Comparison of ENCODE assay signal across 1 cellular context in the genomic region with DNA sequence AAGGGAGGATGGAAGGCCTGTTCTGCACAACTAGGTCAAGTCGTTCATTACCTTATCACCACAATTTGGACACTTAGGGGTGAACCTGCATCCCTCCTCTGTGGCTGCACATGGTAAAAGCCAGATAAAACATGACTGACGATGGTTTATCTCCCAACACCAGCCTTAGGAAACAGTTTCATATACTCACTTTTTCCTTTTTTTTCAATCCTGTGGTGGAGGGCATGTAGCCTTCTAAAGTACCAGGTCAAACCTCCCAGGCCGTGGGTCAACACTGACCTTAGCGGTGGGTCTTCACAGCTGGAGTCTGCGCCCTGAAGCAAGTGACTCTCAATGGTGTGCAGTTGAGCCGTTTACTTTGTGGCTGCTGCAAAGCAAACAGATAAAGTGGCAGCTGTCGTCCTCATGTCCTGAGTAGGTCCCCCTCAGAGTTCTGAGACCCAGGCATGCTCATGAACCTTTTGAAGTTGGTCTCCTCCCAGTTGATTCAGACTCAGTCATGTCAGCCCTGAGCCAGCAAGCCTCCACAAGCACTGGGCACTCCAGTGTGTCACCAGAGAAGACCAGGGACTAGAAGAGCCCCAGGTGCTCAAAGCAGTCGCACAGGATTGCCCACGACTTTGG.
TF ChIP-seq lines count a peak whose summit lies in the region.

No MANE protein-coding gene starts in this region.

TF ChIP-seq in HepG2, 621 proteins besides CTCF, POLR2A, EP300 and RAD21 (continues in another document):
- TF ChIP-seq ZNF30 (CRISPR knock-in tag; IDR thresholded peaks at IDR 0.05) = no peak
- peak; percentile 57; the same call in 1 of the 2 replicates for TF ChIP-seq ZNF263 (CRISPR knock-in tag; IDR thresholded peaks at IDR 0.05)
- no peak for TF ChIP-seq RFX3 (CRISPR knock-in tag; IDR thresholded peaks at IDR 0.05)
- no peak for TF ChIP-seq HNRNPUL1 (IDR thresholded peaks at IDR 0.05; ENCODE audit: low read depth, low read length)
- TF ChIP-seq, protein P1, sequence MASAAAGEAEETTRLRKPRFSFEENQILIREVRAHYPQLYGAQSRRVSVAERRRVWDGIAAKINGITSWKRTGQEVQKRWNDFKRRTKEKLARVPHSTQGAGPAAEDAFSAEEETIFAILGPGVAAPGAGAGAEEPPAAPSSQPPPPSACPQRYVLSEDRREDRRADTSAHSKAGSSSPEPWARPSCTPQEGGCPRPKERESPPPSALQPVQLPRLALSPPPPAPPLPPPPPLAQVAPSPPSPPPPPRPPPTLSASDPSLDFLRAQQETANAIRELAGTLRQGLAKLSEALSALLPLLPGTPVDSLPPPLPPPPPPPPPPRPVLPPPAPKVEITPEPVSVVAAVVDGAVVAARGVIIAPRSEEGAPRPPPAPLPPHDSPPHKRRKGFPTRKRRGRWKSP (CRISPR knock-in tag; IDR thresholded peaks at IDR 0.05) = peak; percentile 44; the same call in 1 of the 2 replicates
- TF ChIP-seq CHD4 (IDR thresholded peaks at IDR 0.05; ENCODE audit: borderline replicate concordance, low read length) = no peak
- TF ChIP-seq ZNF235 (CRISPR knock-in tag; IDR thresholded peaks at IDR 0.05; ENCODE audit: borderline replicate concordance) = no peak
- no peak for TF ChIP-seq NBN (conservative IDR thresholded peaks at IDR 0.05)
- TF ChIP-seq ZNF747 (CRISPR knock-in tag; IDR thresholded peaks at IDR 0.05; ENCODE audit: borderline replicate concordance) = 0 out of 2 replicates have a peak, but pooled peaks have one; percentile 25
- TF ChIP-seq HNRNPLL (IDR thresholded peaks at IDR 0.05; ENCODE audit: low read depth, low read length, poor library complexity, severe bottlenecking) = no peak
- TF ChIP-seq, protein P2, sequence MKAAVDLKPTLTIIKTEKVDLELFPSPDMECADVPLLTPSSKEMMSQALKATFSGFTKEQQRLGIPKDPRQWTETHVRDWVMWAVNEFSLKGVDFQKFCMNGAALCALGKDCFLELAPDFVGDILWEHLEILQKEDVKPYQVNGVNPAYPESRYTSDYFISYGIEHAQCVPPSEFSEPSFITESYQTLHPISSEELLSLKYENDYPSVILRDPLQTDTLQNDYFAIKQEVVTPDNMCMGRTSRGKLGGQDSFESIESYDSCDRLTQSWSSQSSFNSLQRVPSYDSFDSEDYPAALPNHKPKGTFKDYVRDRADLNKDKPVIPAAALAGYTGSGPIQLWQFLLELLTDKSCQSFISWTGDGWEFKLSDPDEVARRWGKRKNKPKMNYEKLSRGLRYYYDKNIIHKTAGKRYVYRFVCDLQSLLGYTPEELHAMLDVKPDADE (CRISPR knock-in tag; IDR thresholded peaks at IDR 0.05) = no peak
- TF ChIP-seq ZNF841 (CRISPR knock-in tag; IDR thresholded peaks at IDR 0.05; ENCODE audit: borderline replicate concordance) = no peak
- TF ChIP-seq, protein P3, sequence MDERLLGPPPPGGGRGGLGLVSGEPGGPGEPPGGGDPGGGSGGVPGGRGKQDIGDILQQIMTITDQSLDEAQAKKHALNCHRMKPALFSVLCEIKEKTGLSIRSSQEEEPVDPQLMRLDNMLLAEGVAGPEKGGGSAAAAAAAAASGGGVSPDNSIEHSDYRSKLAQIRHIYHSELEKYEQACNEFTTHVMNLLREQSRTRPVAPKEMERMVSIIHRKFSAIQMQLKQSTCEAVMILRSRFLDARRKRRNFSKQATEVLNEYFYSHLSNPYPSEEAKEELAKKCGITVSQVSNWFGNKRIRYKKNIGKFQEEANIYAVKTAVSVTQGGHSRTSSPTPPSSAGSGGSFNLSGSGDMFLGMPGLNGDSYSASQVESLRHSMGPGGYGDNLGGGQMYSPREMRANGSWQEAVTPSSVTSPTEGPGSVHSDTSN (CRISPR knock-in tag; IDR thresholded peaks at IDR 0.05) = no peak
- TF ChIP-seq, protein P4, sequence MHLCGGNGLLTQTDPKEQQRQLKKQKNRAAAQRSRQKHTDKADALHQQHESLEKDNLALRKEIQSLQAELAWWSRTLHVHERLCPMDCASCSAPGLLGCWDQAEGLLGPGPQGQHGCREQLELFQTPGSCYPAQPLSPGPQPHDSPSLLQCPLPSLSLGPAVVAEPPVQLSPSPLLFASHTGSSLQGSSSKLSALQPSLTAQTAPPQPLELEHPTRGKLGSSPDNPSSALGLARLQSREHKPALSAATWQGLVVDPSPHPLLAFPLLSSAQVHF (CRISPR knock-in tag; IDR thresholded peaks at IDR 0.05) = no peak
- TF ChIP-seq MTA1 (CRISPR knock-in tag; IDR thresholded peaks at IDR 0.05; ENCODE audit: borderline replicate concordance) = peak; percentile 70; the same call in 1 of the 2 replicates
- TF ChIP-seq, protein P5, sequence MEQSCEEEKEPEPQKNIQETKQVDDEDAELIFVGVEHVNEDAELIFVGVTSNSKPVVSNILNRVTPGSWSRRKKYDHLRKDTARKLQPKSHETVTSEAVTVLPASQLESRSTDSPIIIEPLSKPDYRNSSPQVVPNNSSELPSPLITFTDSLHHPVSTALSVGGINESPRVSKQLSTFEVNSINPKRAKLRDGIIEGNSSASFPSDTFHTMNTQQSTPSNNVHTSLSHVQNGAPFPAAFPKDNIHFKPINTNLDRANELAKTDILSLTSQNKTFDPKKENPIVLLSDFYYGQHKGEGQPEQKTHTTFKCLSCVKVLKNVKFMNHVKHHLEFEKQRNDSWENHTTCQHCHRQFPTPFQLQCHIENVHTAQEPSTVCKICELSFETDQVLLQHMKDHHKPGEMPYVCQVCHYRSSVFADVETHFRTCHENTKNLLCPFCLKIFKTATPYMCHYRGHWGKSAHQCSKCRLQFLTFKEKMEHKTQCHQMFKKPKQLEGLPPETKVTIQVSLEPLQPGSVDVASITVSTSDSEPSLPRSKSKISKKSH (CRISPR knock-in tag; IDR thresholded peaks at IDR 0.05; ENCODE audit: borderline replicate concordance) = no peak
- no peak for TF ChIP-seq NCOR1 (IDR thresholded peaks at IDR 0.05; ENCODE audit: borderline replicate concordance, low read length)
- peak; percentile 48 for TF ChIP-seq ZBTB38 (CRISPR knock-in tag; IDR thresholded peaks at IDR 0.05)
- no peak for TF ChIP-seq ZNF615 (CRISPR knock-in tag; IDR thresholded peaks at IDR 0.05; ENCODE audit: borderline replicate concordance)
- TF ChIP-seq, protein P6, sequence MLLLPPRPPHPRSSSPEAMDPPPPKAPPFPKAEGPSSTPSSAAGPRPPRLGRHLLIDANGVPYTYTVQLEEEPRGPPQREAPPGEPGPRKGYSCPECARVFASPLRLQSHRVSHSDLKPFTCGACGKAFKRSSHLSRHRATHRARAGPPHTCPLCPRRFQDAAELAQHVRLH (CRISPR knock-in tag; IDR thresholded peaks at IDR 0.05; ENCODE audit: borderline replicate concordance, low read depth) = peak; percentile 48; the same call in 1 of the 2 replicates
- 0 out of 2 replicates have a peak, but pooled peaks have one; percentile 46 for TF ChIP-seq MIER3 (CRISPR knock-in tag; IDR thresholded peaks at IDR 0.05; ENCODE audit: borderline replicate concordance)
- no peak for TF ChIP-seq KLF6 (CRISPR knock-in tag; IDR thresholded peaks at IDR 0.05)
- TF ChIP-seq, protein P7, sequence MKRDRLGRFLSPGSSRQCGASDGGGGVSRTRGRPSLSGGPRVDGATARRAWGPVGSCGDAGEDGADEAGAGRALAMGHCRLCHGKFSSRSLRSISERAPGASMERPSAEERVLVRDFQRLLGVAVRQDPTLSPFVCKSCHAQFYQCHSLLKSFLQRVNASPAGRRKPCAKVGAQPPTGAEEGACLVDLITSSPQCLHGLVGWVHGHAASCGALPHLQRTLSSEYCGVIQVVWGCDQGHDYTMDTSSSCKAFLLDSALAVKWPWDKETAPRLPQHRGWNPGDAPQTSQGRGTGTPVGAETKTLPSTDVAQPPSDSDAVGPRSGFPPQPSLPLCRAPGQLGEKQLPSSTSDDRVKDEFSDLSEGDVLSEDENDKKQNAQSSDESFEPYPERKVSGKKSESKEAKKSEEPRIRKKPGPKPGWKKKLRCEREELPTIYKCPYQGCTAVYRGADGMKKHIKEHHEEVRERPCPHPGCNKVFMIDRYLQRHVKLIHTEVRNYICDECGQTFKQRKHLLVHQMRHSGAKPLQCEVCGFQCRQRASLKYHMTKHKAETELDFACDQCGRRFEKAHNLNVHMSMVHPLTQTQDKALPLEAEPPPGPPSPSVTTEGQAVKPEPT (CRISPR knock-in tag; IDR thresholded peaks at IDR 0.05; ENCODE audit: low read depth) = no peak
- TF ChIP-seq TOE1 (CRISPR knock-in tag; IDR thresholded peaks at IDR 0.05) = no peak
- TF ChIP-seq, protein P8, sequence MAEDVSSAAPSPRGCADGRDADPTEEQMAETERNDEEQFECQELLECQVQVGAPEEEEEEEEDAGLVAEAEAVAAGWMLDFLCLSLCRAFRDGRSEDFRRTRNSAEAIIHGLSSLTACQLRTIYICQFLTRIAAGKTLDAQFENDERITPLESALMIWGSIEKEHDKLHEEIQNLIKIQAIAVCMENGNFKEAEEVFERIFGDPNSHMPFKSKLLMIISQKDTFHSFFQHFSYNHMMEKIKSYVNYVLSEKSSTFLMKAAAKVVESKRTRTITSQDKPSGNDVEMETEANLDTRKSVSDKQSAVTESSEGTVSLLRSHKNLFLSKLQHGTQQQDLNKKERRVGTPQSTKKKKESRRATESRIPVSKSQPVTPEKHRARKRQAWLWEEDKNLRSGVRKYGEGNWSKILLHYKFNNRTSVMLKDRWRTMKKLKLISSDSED (CRISPR knock-in tag; IDR thresholded peaks at IDR 0.05) = no peak
- no peak for TF ChIP-seq POLR2AphosphoS2 (IDR thresholded peaks at IDR 0.05; ENCODE audit: low read depth, low read length)
- peak; percentile 82 for TF ChIP-seq FOSL2 (CRISPR knock-in tag; IDR thresholded peaks at IDR 0.05)
- TF ChIP-seq HNF4A (CRISPR knock-in tag; IDR thresholded peaks at IDR 0.05) = peak; percentile 71
- no peak for TF ChIP-seq ZNF160 (CRISPR knock-in tag; IDR thresholded peaks at IDR 0.05)
- no peak for TF ChIP-seq ZNF232 (CRISPR knock-in tag; IDR thresholded peaks at IDR 0.05; ENCODE audit: borderline replicate concordance)
- TF ChIP-seq CC2D1A (CRISPR knock-in tag; IDR thresholded peaks at IDR 0.05) = no peak
- TF ChIP-seq, protein P9, sequence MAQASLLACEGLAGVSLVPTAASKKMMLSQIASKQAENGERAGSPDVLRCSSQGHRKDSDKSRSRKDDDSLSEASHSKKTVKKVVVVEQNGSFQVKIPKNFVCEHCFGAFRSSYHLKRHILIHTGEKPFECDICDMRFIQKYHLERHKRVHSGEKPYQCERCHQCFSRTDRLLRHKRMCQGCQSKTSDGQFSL (CRISPR knock-in tag; IDR thresholded peaks at IDR 0.05) = no peak
- TF ChIP-seq SALL1 (CRISPR knock-in tag; IDR thresholded peaks at IDR 0.05) = peak; percentile 92
- TF ChIP-seq, protein P10, sequence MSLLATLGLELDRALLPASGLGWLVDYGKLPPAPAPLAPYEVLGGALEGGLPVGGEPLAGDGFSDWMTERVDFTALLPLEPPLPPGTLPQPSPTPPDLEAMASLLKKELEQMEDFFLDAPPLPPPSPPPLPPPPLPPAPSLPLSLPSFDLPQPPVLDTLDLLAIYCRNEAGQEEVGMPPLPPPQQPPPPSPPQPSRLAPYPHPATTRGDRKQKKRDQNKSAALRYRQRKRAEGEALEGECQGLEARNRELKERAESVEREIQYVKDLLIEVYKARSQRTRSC (CRISPR knock-in tag; IDR thresholded peaks at IDR 0.05; ENCODE audit: low read depth) = no peak
- no peak for TF ChIP-seq PLRG1 (conservative IDR thresholded peaks at IDR 0.05)
- no peak for TF ChIP-seq SMAD1 (CRISPR knock-in tag; IDR thresholded peaks at IDR 0.05; ENCODE audit: borderline replicate concordance, low read depth)
- TF ChIP-seq PHB2 (IDR thresholded peaks at IDR 0.05; ENCODE audit: partially characterized antibody) = no peak
- peak; percentile 44; the same call in 1 of the 2 replicates for TF ChIP-seq ZNF629 (CRISPR knock-in tag; conservative IDR thresholded peaks at IDR 0.05)
- TF ChIP-seq, protein P11, sequence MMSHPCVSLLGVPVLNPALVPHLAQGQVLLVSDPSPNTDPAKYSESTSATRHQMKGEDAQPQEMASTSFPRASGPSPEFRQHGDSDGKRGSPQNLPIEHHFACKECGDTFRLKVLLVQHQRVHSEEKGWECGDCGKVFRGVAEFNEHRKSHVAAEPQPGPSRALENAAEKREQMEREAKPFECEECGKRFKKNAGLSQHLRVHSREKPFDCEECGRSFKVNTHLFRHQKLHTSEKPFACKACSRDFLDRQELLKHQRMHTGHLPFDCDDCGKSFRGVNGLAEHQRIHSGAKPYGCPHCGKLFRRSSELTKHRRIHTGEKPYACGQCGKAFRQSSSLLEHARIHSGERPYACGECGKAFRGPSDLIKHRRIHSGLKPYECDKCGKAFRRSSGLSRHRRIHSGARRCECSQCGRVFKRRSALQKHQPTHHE (CRISPR knock-in tag; IDR thresholded peaks at IDR 0.05; ENCODE audit: borderline replicate concordance) = no peak
- TF ChIP-seq ZNF746 (CRISPR knock-in tag; IDR thresholded peaks at IDR 0.05) = no peak
- TF ChIP-seq DNMT1 (CRISPR knock-in tag; IDR thresholded peaks at IDR 0.05) = no peak
- TF ChIP-seq TCF7L2 (IDR thresholded peaks at IDR 0.05; ENCODE audit: low read depth, low read length) = no peak; the same call in 1 of the 2 replicates
- TF ChIP-seq EZH2 (conservative IDR thresholded peaks at IDR 0.05; ENCODE audit: low read depth, low read length) = no peak
- peak; percentile 100 for TF ChIP-seq ZNF432 (CRISPR knock-in tag; IDR thresholded peaks at IDR 0.05; ENCODE audit: borderline replicate concordance)
- peak; percentile 76; the same call in 1 of the 2 replicates for TF ChIP-seq MYC (CRISPR knock-in tag; IDR thresholded peaks at IDR 0.05; ENCODE audit: borderline replicate concordance)
- no peak for TF ChIP-seq SUZ12 (IDR thresholded peaks at IDR 0.05; ENCODE audit: low read depth, low read length)
- TF ChIP-seq XBP1 (CRISPR knock-in tag; IDR thresholded peaks at IDR 0.05) = no peak; the same call in 1 of the 2 replicates
- TF ChIP-seq PCBP2 (optimal IDR thresholded peaks at IDR 0.05; ENCODE audit: low read depth, low read length, poor library complexity, severe bottlenecking) = no peak
- no peak for TF ChIP-seq ZNF777 (CRISPR knock-in tag; IDR thresholded peaks at IDR 0.05)
- TF ChIP-seq, protein P12, sequence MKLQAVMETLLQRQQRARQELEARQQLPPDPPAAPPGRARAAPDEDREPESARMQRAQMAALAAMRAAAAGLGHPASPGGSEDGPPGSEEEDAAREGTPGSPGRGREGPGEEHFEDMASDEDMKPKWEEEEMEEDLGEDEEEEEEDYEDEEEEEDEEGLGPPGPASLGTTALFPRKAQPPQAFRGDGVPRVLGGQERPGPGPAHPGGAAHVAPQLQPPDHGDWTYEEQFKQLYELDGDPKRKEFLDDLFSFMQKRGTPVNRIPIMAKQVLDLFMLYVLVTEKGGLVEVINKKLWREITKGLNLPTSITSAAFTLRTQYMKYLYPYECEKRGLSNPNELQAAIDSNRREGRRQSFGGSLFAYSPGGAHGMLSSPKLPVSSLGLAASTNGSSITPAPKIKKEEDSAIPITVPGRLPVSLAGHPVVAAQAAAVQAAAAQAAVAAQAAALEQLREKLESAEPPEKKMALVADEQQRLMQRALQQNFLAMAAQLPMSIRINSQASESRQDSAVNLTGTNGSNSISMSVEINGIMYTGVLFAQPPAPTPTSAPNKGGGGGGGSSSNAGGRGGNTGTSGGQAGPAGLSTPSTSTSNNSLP (IDR thresholded peaks at IDR 0.05; ENCODE audit: low read depth, low read length) = 0 out of 2 replicates have a peak, but pooled peaks have one; percentile 12
- TF ChIP-seq LCORL (IDR thresholded peaks at IDR 0.05) = no peak
- TF ChIP-seq LCORL (CRISPR knock-in tag; IDR thresholded peaks at IDR 0.05) = peak; percentile 78
